Comparison of ENCODE assay signal across 23 cellular contexts in genomic region chr10:58573144-58573543, GRCh38.
DNase-seq lines count a peak whose midpoint lies in the region; ATAC-seq and TF ChIP-seq lines count a peak whose summit lies in the region.
"Had no signal": no experiment of that assay in that cellular context is flagged by ENCODE, and none has a peak within 500 bp of the region (broad histone marks: within the 10 kb centered on the region; RNA-seq: fewer than 3 reads in every experiment).

No MANE protein-coding gene starts in this region.

- TF ChIP-seq RAD21 in IMR-90 (IDR thresholded peaks at IDR 0.05; ENCODE audit: low read length), result no peak

- no peak overlapping the region for H3K23ac ChIP-seq in IMR-90 (ENCODE audit: low read depth, low read length)

- H3K9me3 Mint-ChIP-seq in type B pancreatic cell, result peaks cover 6% of the 10 kb centered on the region

- H4K5ac ChIP-seq in IMR-90 (ENCODE audit: low read depth, low read length), result no peak overlapping the region

- H3K27ac ChIP-seq in IMR-90 (ENCODE audit: insufficient read depth, low read length), result no peak overlapping the region
- H3K27ac ChIP-seq: C4-2B, Peyer's patch, SJCRH30 had no signal

- no peaks in the 10 kb centered on the region for H3K27me3 Mint-ChIP-seq in type B pancreatic cell
- H3K27me3 Mint-ChIP-seq: CD8-positive, alpha-beta memory T cell had no signal

- peaks cover 26 to 54% of the 10 kb centered on the region in 2 experiments for H3K79me1 ChIP-seq in IMR-90 (ENCODE audit: low read depth in 1 of 2, low read length in 2 of 2)

- no peak overlapping the region for H3K27ac Mint-ChIP-seq in type B pancreatic cell

- no peak overlapping the region for H4K8ac ChIP-seq in IMR-90 (ENCODE audit: low read depth in 2 of 2, low read length in 2 of 2)

- H3K14ac ChIP-seq in IMR-90 (replicated peaks; ENCODE audit: low read depth, low read length), result 0 out of 2 replicates have a peak overlapping the region, but pooled peaks have one; percentile 8

- no peak overlapping the region for H2BK20ac ChIP-seq in IMR-90 (ENCODE audit: low read depth, low read length)

- peaks cover 20% of the 10 kb centered on the region for H3K36me3 Mint-ChIP-seq in type B pancreatic cell
- H3K36me3 Mint-ChIP-seq: CD8-positive, alpha-beta memory T cell had no signal

- no peak overlapping the region for H3K56ac ChIP-seq in IMR-90 (ENCODE audit: extremely low read depth, insufficient read depth, low read length)

- dilution Hi-C loops in IMR-90 (cut with HindIII; ENCODE audit: low sequenced_read_pairs, unreplicated experiment), result no loop called here

- H2BK5ac ChIP-seq in IMR-90 (ENCODE audit: low read depth, low read length, poor library complexity, severe bottlenecking), result no peak overlapping the region

- no TSS peak for BruUV-seq in IMR-90 (replicated peaks; lab: Mats Ljungman, UMichigan)

- peaks cover 7% of the 10 kb centered on the region for H3K9me1 ChIP-seq in IMR-90 (ENCODE audit: insufficient read depth, low read length)

- whole genome bisulfite sequencing in IMR-90 (ENCODE audit: extremely low coverage in 2 of 2, insufficient read length in 1 of 2), 2 experiments, result no CpG with 5 or more reads among the region's 1 CpG

- H3K4me1 Mint-ChIP-seq in type B pancreatic cell (ENCODE audit: unreplicated experiment), result peaks cover 30% of the 10 kb centered on the region
- H3K4me1 Mint-ChIP-seq: CD8-positive, alpha-beta memory T cell had no signal

- H2AK9ac ChIP-seq in IMR-90 (replicated peaks; ENCODE audit: low read depth, low read length, poor library complexity), result no peak overlapping the region

- H2BK15ac ChIP-seq in IMR-90 (ENCODE audit: low read depth, low read length), result no peak overlapping the region

- H3K4me2 ChIP-seq in IMR-90 (ENCODE audit: low read depth, low read length), result no peak overlapping the region

- H3K9ac ChIP-seq in IMR-90 (ENCODE audit: low read depth, low read length), result no peak overlapping the region

- in situ Hi-C loops in IMR-90 (cut with MboI; ENCODE audit: low sequenced_read_pairs), result no loop called here

- H3K9me3 ChIP-seq in IMR-90 (ENCODE audit: control insufficient read depth, insufficient read depth, low read length), result peaks cover 2% of the 10 kb centered on the region; the same call in 1 of the 2 replicates
- H3K9me3 ChIP-seq: Peyer's patch, SJCRH30 had no signal

- H3K4me1 ChIP-seq in IMR-90 (ENCODE audit: control insufficient read depth, insufficient read depth, low read length), result peaks cover 12% of the 10 kb centered on the region
- H3K4me1 ChIP-seq: SJCRH30 had no signal

- H3K4me3 ChIP-seq in AG09309 (ENCODE audit: control insufficient read depth, low read depth, low read length) (no peak overlapping the region), IMR-90 (ENCODE audit: insufficient read depth, low read depth, low read length) (no peak overlapping the region), fibroblast of villous mesenchyme (ENCODE audit: low read depth, low read length) (no peak overlapping the region)
- H3K4me3 ChIP-seq: Peyer's patch, SJCRH30 had no signal

- CTCF ChIA-PET in IMR-90 (lab: Yijun Ruan, JAX), result interaction anchor here (0.6 kb wide), 1 partner anchor 963 kb away, joined by 5 read pairs; no protein-coding TSS in a partner anchor

- TF ChIP-seq CTCF in AG09309 (IDR thresholded peaks at IDR 0.05; ENCODE audit: control insufficient read depth, insufficient read depth, low read depth, low read length, missing control alignments) (no peak), IMR-90 (conservative IDR thresholded peaks at IDR 0.05; ENCODE audit: low read depth, low read length) (no peak), fibroblast of villous mesenchyme (IDR thresholded peaks at IDR 0.05; ENCODE audit: insufficient read depth, low read depth, low read length) (no peak), type B pancreatic cell (conservative IDR thresholded peaks at IDR 0.05) (no peak)

- H3K4me3 Mint-ChIP-seq in type B pancreatic cell, result no peak overlapping the region
- H3K4me3 Mint-ChIP-seq: CD8-positive, alpha-beta memory T cell had no signal

- POLR2A ChIA-PET in IMR-90 (lab: Charles Lee; ENCODE audit: unreplicated experiment), result no interaction called here

- no peak overlapping the region for H4K91ac ChIP-seq in IMR-90 (ENCODE audit: insufficient read depth, low read depth, low read length)

- TF ChIP-seq POLR2A in IMR-90 (IDR thresholded peaks at IDR 0.05; ENCODE audit: low read depth, low read length), result no peak

- peaks cover 8% of the 10 kb centered on the region; the same call in 1 of the 2 replicates for H4K20me1 ChIP-seq in IMR-90 (ENCODE audit: insufficient read depth, low read length)

- no peaks in the 10 kb centered on the region for H3K27me3 ChIP-seq in IMR-90 (ENCODE audit: control insufficient read depth, insufficient read depth, low read length)
- H3K27me3 ChIP-seq: Peyer's patch, SJCRH30 had no signal

- intact Hi-C loops in IMR-90 (cut with micrococcal nuclease), result loop anchor here (2.0 kb wide), 1 partner anchor 16 kb away; no protein-coding TSS in a partner anchor

- H3K36me3 ChIP-seq in IMR-90 (ENCODE audit: control insufficient read depth, insufficient read depth, low read length), result 0 out of 2 replicates have a peak, but pooled peaks cover 3% of the 10 kb centered on the region
- H3K36me3 ChIP-seq: Peyer's patch, SJCRH30 had no signal

- ATAC-seq in IMR-90 (ENCODE audit: low read depth), result no peak
- ATAC-seq: HCT116 had no signal

- H2AFZ ChIP-seq in IMR-90 (replicated peaks; ENCODE audit: low read length, poor library complexity), result no peak overlapping the region

- H3K18ac ChIP-seq in IMR-90 (ENCODE audit: low read depth, low read length), result no peak overlapping the region

- no peak overlapping the region for H2AK5ac ChIP-seq in IMR-90 (ENCODE audit: low read depth, low read length)

- H3K4ac ChIP-seq in IMR-90 (ENCODE audit: low read depth, low read length), result no peak overlapping the region

- no peak overlapping the region for H2BK120ac ChIP-seq in IMR-90 (ENCODE audit: low read depth, low read length)

- DNase-seq in AG09309 (ENCODE audit: low read depth), result peak; percentile 71
- DNase-seq in IMR-90, result no peak
- peak; percentile 41 for DNase-seq in amniotic epithelial cell (ENCODE audit: low read depth)
- DNase-seq in fibroblast of villous mesenchyme (ENCODE audit: low read depth), result peak; percentile 74
- no peak for DNase-seq in NCI-H446 (lab: John Stamatoyannopoulos, UW)
- no peak for DNase-seq in type B pancreatic cell (ENCODE audit: extremely low spot score, unreplicated experiment)
- DNase-seq in stimulated activated CD4-positive, alpha-beta T cell treated with anti-CD3 and anti-CD28 coated beads, Interleukin-4, amount 100 ng/mL, for 1 hour, result no peak
- DNase-seq: 8988T; CD8-positive, alpha-beta memory T cell; DMS53; EL; GF-D8; KG1; NCI-H1092 treated with DMSO at 0.1 percent for 48 hours; NCI-H146; NCI-H2029 treated with DMSO at 0.1 percent for 48 hours; NCI-H226; NCI-H524; NCI-H774; Peyer's patch; SJCRH30 had no signal

TF ChIP-seq in IMR-90, 13 proteins besides CTCF, POLR2A, EP300 and RAD21:
- TF ChIP-seq FOS (IDR thresholded peaks at IDR 0.05; ENCODE audit: low read depth, low read length) (no peak), USF2 (IDR thresholded peaks at IDR 0.05; ENCODE audit: low read depth, low read length) (no peak), BHLHE40 (IDR thresholded peaks at IDR 0.05; ENCODE audit: low read depth, low read length) (no peak), CEBPB (IDR thresholded peaks at IDR 0.05; ENCODE audit: low read depth, low read length) (no peak)

Comparison
In these comparisons a context has a peak if more than half of its experiments do, and no peak if none do; other contexts are left out.
1. DNase-seq: peak in AG09309 (single experiment), amniotic epithelial cell (single experiment) and fibroblast of villous mesenchyme (single experiment); none in IMR-90 (single experiment), NCI-H446 (0 of 2), type B pancreatic cell (single experiment) and stimulated activated CD4-positive, alpha-beta T cell treated with anti-CD3 and anti-CD28 coated beads, Interleukin-4, amount 100 ng/mL, for 1 hour (single experiment).